ENCODE assay signal across 30 cellular contexts in genomic region chr2:223800908-223801307, GRCh38. TPM values are rescaled to one million over a fixed set of nuclear protein-coding genes. Genes with fewer than 3 reads are reported as not detected.
DNase-seq lines count a peak whose midpoint lies in the region; ATAC-seq, FAIRE-seq and TF ChIP-seq lines count a peak whose summit lies in the region.
"Had no signal": no experiment of that assay in that cellular context is flagged by ENCODE, and none has a peak within 500 bp of the region (broad histone marks: within the 10 kb centered on the region; RNA-seq: fewer than 3 reads in every experiment).

No MANE protein-coding gene starts in this region.

- H3K4me2 ChIP-seq in OCI-LY3 (ENCODE audit: low read length): peak overlapping the region; percentile 40

- H3K27ac ChIP-seq in OCI-LY3 (ENCODE audit: low read length) (no peak overlapping the region), thyroid gland (peak overlapping the region in 1 of 3 donors; percentile 96)
- H3K27ac ChIP-seq: cardiac muscle cell, colonic mucosa, heart left ventricle, ovary, upper lobe of right lung had no signal

- H3K4me1 ChIP-seq in OCI-LY3 (ENCODE audit: low read length): peaks cover 60% of the 10 kb centered on the region
- peaks cover 19 to 29% of the 10 kb centered on the region in 2 donors for H3K4me1 ChIP-seq in thyroid gland
- H3K4me1 ChIP-seq: colonic mucosa, heart left ventricle, upper lobe of right lung had no signal

- H3K9ac ChIP-seq in OCI-LY3 (ENCODE audit: low read length): no peak overlapping the region

- H3K27me3 Mint-ChIP-seq in mesothelial cell of epicardium (ENCODE audit: low read depth): no peaks in the 10 kb centered on the region
- H3K27me3 Mint-ChIP-seq: activated CD4-positive, alpha-beta memory T cell treated with anti-CD3 and anti-CD28 coated beads for 36 hours; activated naive CD4-positive, alpha-beta T cell treated with anti-CD3 and anti-CD28 coated beads, Interleukin-2, amount 50 U/mL, for 24 hours; activated T-helper 17 cell treated with anti-CD3 and anti-CD28 coated beads, Interleukin-2, amount 50 U/mL, for 72 hours; effector memory CD8-positive, alpha-beta T cell; T-cell had no signal

- H3K9me3 Mint-ChIP-seq in mesothelial cell of epicardium: peaks cover 5% of the 10 kb centered on the region
- H3K9me3 Mint-ChIP-seq: activated CD4-positive, alpha-beta memory T cell treated with anti-CD3 and anti-CD28 coated beads for 36 hours; activated naive CD4-positive, alpha-beta T cell treated with anti-CD3 and anti-CD28 coated beads, Interleukin-2, amount 50 U/mL, for 24 hours; activated T-helper 17 cell treated with anti-CD3 and anti-CD28 coated beads, Interleukin-2, amount 50 U/mL, for 72 hours; effector memory CD8-positive, alpha-beta T cell; nephron; T-cell had no signal

- TF ChIP-seq POLR2A in thyroid gland (IDR thresholded peaks at IDR 0.05): no peak

- H3K9me3 ChIP-seq in OCI-LY3 (ENCODE audit: insufficient read depth, low read length) (no peaks in the 10 kb centered on the region), thyroid gland (no peaks in the 10 kb centered on the region)
- H3K9me3 ChIP-seq: colonic mucosa, heart left ventricle, ovary, upper lobe of right lung had no signal

- WGBS in thyroid gland, 2 donors: 76% methylated on average over 4 of the region's 4 CpGs

- no peak overlapping the region for H2AFZ ChIP-seq in OCI-LY3 (ENCODE audit: low read depth, low read length)

- DNase-seq in GM18507 (ENCODE audit: extremely low spot score, insufficient read length, low read depth) (no peak), mesothelial cell of epicardium (ENCODE audit: low spot score in 2 of 2, unreplicated experiment in 2 of 2) (no peak), thyroid gland (no peak), NCI-H1694 treated with DMSO at 0.1 percent for 48 hours (lab: John Stamatoyannopoulos, UW) (no peak)
- no peak for DNase-seq in stimulated activated CD4-positive, alpha-beta T cell treated with anti-CD3 and anti-CD28 coated beads, Interleukin-2, amount 100 ng/mL, for 24 hours
- DNase-seq: activated CD4-positive, alpha-beta memory T cell treated with anti-CD3 and anti-CD28 coated beads for 36 hours; activated CD8-positive, alpha-beta memory T cell treated with anti-CD3 and anti-CD28 coated beads, Interleukin-2, amount 50 U/mL, for 48 hours; anterior cingulate cortex; colonic mucosa; effector memory CD8-positive, alpha-beta T cell; foreskin fibroblast; heart left ventricle; kidney; NCI-H1092; NCI-H187; NCI-H2171 treated with DMSO at 0.1 percent for 48 hours; NCI-H510A treated with DMSO at 0.1 percent for 48 hours; ovary; small intestine; T-cell; upper lobe of right lung had no signal

- peaks cover 3% of the 10 kb centered on the region for H3K36me3 Mint-ChIP-seq in mesothelial cell of epicardium
- H3K36me3 Mint-ChIP-seq: activated CD4-positive, alpha-beta memory T cell treated with anti-CD3 and anti-CD28 coated beads for 36 hours; activated naive CD4-positive, alpha-beta T cell treated with anti-CD3 and anti-CD28 coated beads, Interleukin-2, amount 50 U/mL, for 24 hours; T-cell had no signal

- H3K27me3 ChIP-seq in OCI-LY3 (ENCODE audit: low read depth, low read length) (no peaks in the 10 kb centered on the region), thyroid gland (no peaks in the 10 kb centered on the region)
- H3K27me3 ChIP-seq: cardiac muscle cell, colonic mucosa, heart left ventricle, ovary, upper lobe of right lung had no signal

- no peak for TF ChIP-seq CTCF in OCI-LY3 (IDR thresholded peaks at IDR 0.05; ENCODE audit: low read depth, low read length)
- no peak for TF ChIP-seq CTCF in mesothelial cell of epicardium (IDR thresholded peaks at IDR 0.05; ENCODE audit: unreplicated experiment)
- TF ChIP-seq CTCF in thyroid gland (IDR thresholded peaks at IDR 0.05): no peak

- peaks cover 57% of the 10 kb centered on the region for H3K79me2 ChIP-seq in OCI-LY3 (ENCODE audit: low read length)

- H3K4me3 Mint-ChIP-seq in mesothelial cell of epicardium: no peak overlapping the region
- H3K4me3 Mint-ChIP-seq: activated CD4-positive, alpha-beta memory T cell treated with anti-CD3 and anti-CD28 coated beads for 36 hours; activated naive CD4-positive, alpha-beta T cell treated with anti-CD3 and anti-CD28 coated beads, Interleukin-2, amount 50 U/mL, for 24 hours; activated T-helper 17 cell treated with anti-CD3 and anti-CD28 coated beads, Interleukin-2, amount 50 U/mL, for 72 hours; CD14-positive monocyte; effector memory CD8-positive, alpha-beta T cell; nephron; T-cell had no signal

- H3K36me3 ChIP-seq in OCI-LY3 (replicated peaks; ENCODE audit: low read depth, low read length) (peaks cover 5% of the 10 kb centered on the region), thyroid gland (no peaks in the 10 kb centered on the region)
- H3K36me3 ChIP-seq: cardiac muscle cell, colonic mucosa, heart left ventricle, ovary, upper lobe of right lung had no signal

- ATAC-seq in HG02623 (IDR thresholded peaks at IDR 0.05; ENCODE audit: unreplicated experiment): peak; percentile 35
- ATAC-seq: activated CD4-positive, CD25-positive, alpha-beta regulatory T cell treated with anti-CD3 and anti-CD28 coated beads, Interleukin-2, amount 50 U/mL, for 24 hours; activated T-helper 17 cell treated with anti-CD3 and anti-CD28 coated beads, Interleukin-2, amount 50 U/mL, for 72 hours; effector memory CD8-positive, alpha-beta T cell; heart left ventricle; T-cell; upper lobe of right lung had no signal

- peaks cover 9% of the 10 kb centered on the region for H4K20me1 ChIP-seq in OCI-LY3 (ENCODE audit: insufficient read depth, low read length)

- intact Hi-C loops in thyroid gland (cut with DNase I): no loop called here

- peak overlapping the region; percentile 50 for H3K27ac Mint-ChIP-seq in mesothelial cell of epicardium
- H3K27ac Mint-ChIP-seq: activated CD4-positive, alpha-beta memory T cell treated with anti-CD3 and anti-CD28 coated beads for 36 hours; activated naive CD4-positive, alpha-beta T cell treated with anti-CD3 and anti-CD28 coated beads, Interleukin-2, amount 50 U/mL, for 24 hours; CD14-positive monocyte; T-cell had no signal

- H3K4me3 ChIP-seq in OCI-LY3 (ENCODE audit: low read length): no peak overlapping the region
- H3K4me3 ChIP-seq in thyroid gland (replicated peaks in 1 of 3): no peak overlapping the region
- H3K4me3 ChIP-seq: cardiac muscle cell, colonic mucosa, heart left ventricle, ovary, upper lobe of right lung had no signal

- peaks cover 53% of the 10 kb centered on the region for H3K4me1 Mint-ChIP-seq in mesothelial cell of epicardium

- peak; percentile 53 for FAIRE-seq in GM18507 (lab: Jason Lieb, UNC)
- FAIRE-seq: GM12892, kidney, small intestine had no signal

RNA-seq across cellular contexts. Expression of gene AP1S3, which starts 36.5 kb away (rescaled TPM):
- total RNA-seq in mesothelial cell of epicardium: 18.0 to 23.2 TPM (median 18.5 TPM) in 3 replicates
- 10 to 100 TPM; 37.5 to 92.6 (median 44.8) TPM for total RNA-seq in thyroid gland
- total RNA-seq: cardiac muscle cell had no signal
